Comparison of ENCODE assay signal across 9 cellular contexts in genomic region chr5:179827684-179828083, GRCh38. TPM values are rescaled to one million over a fixed set of nuclear protein-coding genes. Genes with fewer than 3 reads are reported as not detected.
DNase-seq lines count a peak whose midpoint lies in the region; ATAC-seq and TF ChIP-seq lines count a peak whose summit lies in the region.
"Had no signal": no experiment of that assay in that cellular context is flagged by ENCODE, and none has a peak within 500 bp of the region (broad histone marks: within the 10 kb centered on the region; RNA-seq: fewer than 3 reads in every experiment).

No MANE protein-coding gene starts in this region.

- no peak overlapping the region for H2BK15ac ChIP-seq in H9 (ENCODE audit: low read depth, low read length)

- no peak overlapping the region for H2AFZ ChIP-seq in H9 (ENCODE audit: low read length)

- DNase-seq in H9 (no peak), SW480 (ENCODE audit: low spot score) (peak; percentile 51), esophagus squamous epithelium (lab: John Stamatoyannopoulos, UW) (no peak), GM20000 (ENCODE audit: low spot score) (no peak), DMS 273 treated with DMSO at 0.1 percent for 48 hours (lab: John Stamatoyannopoulos, UW) (no peak)
- peak; percentile 51 for DNase-seq in stimulated activated CD4-positive, alpha-beta T cell treated with anti-CD3 and anti-CD28 coated beads, Interleukin-12 subunit alpha, Interleukin-12 subunit beta, amount 100 ng/mL, for 4 hours

- H3K4ac ChIP-seq in H9 (ENCODE audit: low read depth, low read length) = no peak overlapping the region

- no peak overlapping the region for H3K9ac ChIP-seq in H9 (ENCODE audit: extremely low read depth, insufficient read length, low read length)

- WGBS in H9 (ENCODE audit: extremely low coverage, insufficient read length, low lambda C conversion rate) = no CpG with 5 or more reads among the region's 9 CpGs
- WGBS in esophagus squamous epithelium, 2 donors = 41 to 42% methylated on average over 7 to 9 of the region's 9 CpGs

- no peak overlapping the region for H2BK5ac ChIP-seq in H9 (ENCODE audit: insufficient read length, low read length)

- ATAC-seq in HG02759 (IDR thresholded peaks at IDR 0.05; ENCODE audit: unreplicated experiment) (no peak), GM21367 (IDR thresholded peaks at IDR 0.05; ENCODE audit: unreplicated experiment) (no peak)
- ATAC-seq: body of pancreas had no signal

- peak overlapping the region in 2 of 3 experiments; percentile 49 to 81; a peak in 3 of 7 replicates for H3K27ac Mint-ChIP-seq in H9

- no peak overlapping the region for H3K23ac ChIP-seq in H9 (ENCODE audit: insufficient read length, low read depth, low read length)

- no peak overlapping the region for H4K91ac ChIP-seq in H9 (ENCODE audit: insufficient read length, low read depth, low read length)

- H3K4me1 Mint-ChIP-seq in H9 = peaks cover 31% of the 10 kb centered on the region in 2 experiments

- no peak overlapping the region for H2BK120ac ChIP-seq in H9 (ENCODE audit: low read depth, low read length, poor library complexity, severe bottlenecking)

- H3K14ac ChIP-seq in H9 (ENCODE audit: insufficient read depth, low read length) = no peak overlapping the region; the same call in 1 of the 2 replicates

- no peak overlapping the region for H2BK20ac ChIP-seq in H9 (ENCODE audit: low read depth, low read length, poor library complexity, severe bottlenecking)

- H2AK5ac ChIP-seq in H9 (ENCODE audit: insufficient read length, low read length) = no peak overlapping the region

- H4K5ac ChIP-seq in H9 (ENCODE audit: insufficient read length, low read depth, low read length) = no peak overlapping the region

- no peak overlapping the region for H2BK12ac ChIP-seq in H9 (ENCODE audit: insufficient read length, low read depth, low read length)

- no peaks in the 10 kb centered on the region; a peak in 2 of 5 replicates for H3K9me3 Mint-ChIP-seq in H9

- no peaks in the 10 kb centered on the region for H3K27me3 Mint-ChIP-seq in H9 (ENCODE audit: low read depth)

- intact Hi-C loops in esophagus squamous epithelium (cut with DNase I) = no loop called here

- H4K20me1 ChIP-seq in H9 (ENCODE audit: control insufficient read depth, insufficient read depth, insufficient read length) = no peaks in the 10 kb centered on the region

- H3K79me2 ChIP-seq in H9 (ENCODE audit: insufficient read depth, low read length) = peaks cover 1% of the 10 kb centered on the region; the same call in 1 of the 2 replicates

- peaks cover 2% of the 10 kb centered on the region for H3K79me1 ChIP-seq in H9 (ENCODE audit: insufficient read depth, low read depth, low read length, poor library complexity, severe bottlenecking)

- no peaks in the 10 kb centered on the region for H3K23me2 ChIP-seq in H9 (ENCODE audit: insufficient read length, low read depth, low read length, poor library complexity, severe bottlenecking)

- H3K27ac ChIP-seq in H9 (ENCODE audit: insufficient read length, low read depth, low read length) (no peak overlapping the region), esophagus squamous epithelium (peak overlapping the region in 3 of 4 donors; percentile 23 to 65 (median 48))

- no peak for TF ChIP-seq POLR2A in esophagus squamous epithelium (IDR thresholded peaks at IDR 0.05)

- H3K27me3 ChIP-seq in H9 (ENCODE audit: insufficient read depth, low read length) (no peaks in the 10 kb centered on the region), esophagus squamous epithelium (no peaks in the 10 kb centered on the region)
- H3K27me3 ChIP-seq: body of pancreas had no signal

- H3K18ac ChIP-seq in H9 (ENCODE audit: insufficient read length, low read depth, low read length) = no peak overlapping the region

- H3K9me3 ChIP-seq in H9 (ENCODE audit: control insufficient read depth, low read depth, low read length) (no peaks in the 10 kb centered on the region), esophagus squamous epithelium (no peaks in the 10 kb centered on the region)
- H3K9me3 ChIP-seq: body of pancreas had no signal

- peaks cover 71 to 98% (median 96%) of the 10 kb centered on the region in 3 experiments for H3K36me3 Mint-ChIP-seq in H9 (ENCODE audit: insufficient read depth in 1 of 3, low read depth in 3 of 3)

- no peak overlapping the region for H3K4me3 ChIP-seq in esophagus squamous epithelium
- H3K4me3 ChIP-seq: body of pancreas had no signal

- no peak overlapping the region for H3K56ac ChIP-seq in H9 (ENCODE audit: insufficient read length, low read depth, low read length)

- TF ChIP-seq CTCF in H9 (conservative IDR thresholded peaks at IDR 0.05) = 0 out of 3 replicates have a peak, but pooled peaks have one; percentile 12
- peak in 1 of 6 experiments; percentile 22 for TF ChIP-seq CTCF in esophagus squamous epithelium (IDR thresholded peaks at IDR 0.05)
- TF ChIP-seq CTCF in GM20000 (IDR thresholded peaks at IDR 0.05; ENCODE audit: extremely low read depth, missing control alignments) = no peak

- peaks cover 9% of the 10 kb centered on the region; the same call in 1 of the 2 replicates for H3K4me1 ChIP-seq in H9 (ENCODE audit: insufficient read depth, low read length)
- peaks cover 20 to 76% (median 34%) of the 10 kb centered on the region in 3 donors for H3K4me1 ChIP-seq in esophagus squamous epithelium

- no peak overlapping the region for H4K8ac ChIP-seq in H9 (replicated peaks; ENCODE audit: insufficient read length, low read depth, low read length)

- H3K4me3 Mint-ChIP-seq in H9 = no peak overlapping the region

- no peak overlapping the region for H3K4me2 ChIP-seq in H9 (ENCODE audit: insufficient read depth, insufficient read length, low read length)

- H3T11ph ChIP-seq in H9 (ENCODE audit: low read length) = no peak overlapping the region

- peaks cover 58 to 100% (median 71%) of the 10 kb centered on the region in 3 donors for H3K36me3 ChIP-seq in esophagus squamous epithelium

RNA-seq across cellular contexts. Expression of gene SQSTM1, which starts 7.0 kb away (rescaled TPM):
- total RNA-seq in H9 (2021) (144 and 147 TPM in 2 replicates), esophagus squamous epithelium (100 to 1,000 TPM; 105 to 236 (median 149) TPM)

RNA-seq across cellular contexts. Expression of gene MGAT4B, which starts 21.0 kb away (rescaled TPM):
- total RNA-seq in H9 (2021) (140 and 147 TPM in 2 replicates), esophagus squamous epithelium (100 to 1,000 TPM in 1 of 4 donors, 10 to 100 TPM in 3; 68.5 to 119 (median 87.7) TPM)

RNA-seq across cellular contexts. Expression of gene MRNIP, which starts 30.9 kb away (rescaled TPM):
- 30.4 and 31.1 TPM in 2 replicates for total RNA-seq in H9 (2021)
- 10 to 100 TPM in 3 of 4 donors, 1 to 10 TPM in 1; 6.9 to 21.9 (median 10.7) TPM for total RNA-seq in esophagus squamous epithelium

RNA-seq across cellular contexts. Expression of gene LTC4S, which starts 33.9 kb away (rescaled TPM):
- total RNA-seq in H9 (2021) (3.7 and 4.5 TPM in 2 replicates), esophagus squamous epithelium (1 to 10 TPM in 3 of 4 donors, not detected in 1; 4.6 to 6.9 (median 4.7) TPM)

Comparison
In these comparisons a context has a peak if more than half of its experiments do, and no peak if none do; other contexts are left out.
1. DNase-seq: peak in SW480 (single experiment) and stimulated activated CD4-positive, alpha-beta T cell treated with anti-CD3 and anti-CD28 coated beads, Interleukin-12 subunit alpha, Interleukin-12 subunit beta, amount 100 ng/mL, for 4 hours (single experiment); none in H9 (single experiment), esophagus squamous epithelium (single experiment), GM20000 (single experiment) and DMS 273 treated with DMSO at 0.1 percent for 48 hours (single experiment).